Comparison of ENCODE assay signal across 1 cellular context in genomic region chr2:133952420-133952819, GRCh38.
TF ChIP-seq lines count a peak whose summit lies in the region.

No MANE protein-coding gene starts in this region.

TF ChIP-seq in GM12878, 131 proteins besides CTCF, POLR2A, EP300 and RAD21 (continued from another document):
- peak; percentile 83 for TF ChIP-seq ATF7 (IDR thresholded peaks at IDR 0.05; ENCODE audit: low read depth)
- no peak for TF ChIP-seq ZNF622 (IDR thresholded peaks at IDR 0.05)
- TF ChIP-seq ATF2 (IDR thresholded peaks at IDR 0.05; ENCODE audit: low read length) = peak; percentile 53
- TF ChIP-seq MTA2 (IDR thresholded peaks at IDR 0.05; ENCODE audit: low read depth) = peak; percentile 86
- no peak for TF ChIP-seq YY1 (IDR thresholded peaks at IDR 0.05; ENCODE audit: low read depth, low read length)
- no peak for TF ChIP-seq ATF3 (IDR thresholded peaks at IDR 0.05; ENCODE audit: borderline replicate concordance, extremely low read depth, low read depth, low read length)
- peak; percentile 61; the same call in 1 of the 2 replicates for TF ChIP-seq ZNF24 (IDR thresholded peaks at IDR 0.05)
TF ChIP-seq in GM12878: peak in this region for 13.
